In genomic region chr7:35035511-35035921, GRCh38 we compare ENCODE assay signal across 1 cellular context.
TF ChIP-seq lines count a peak whose summit lies in the region.

No MANE protein-coding gene starts in this region.

TF ChIP-seq in IMR-90, 13 proteins besides CTCF, POLR2A, EP300 and RAD21 (continued from another document):
- TF ChIP-seq ELK1 (IDR thresholded peaks at IDR 0.05; ENCODE audit: borderline replicate concordance, low read depth, low read length) (no peak), NFE2L2 (IDR thresholded peaks at IDR 0.05; ENCODE audit: low read depth, low read length) (no peak), SMC3 (IDR thresholded peaks at IDR 0.05; ENCODE audit: low read depth, low read length) (no peak), RCOR1 (IDR thresholded peaks at IDR 0.05; ENCODE audit: insufficient replicate concordance, low read length) (no peak), FOS (IDR thresholded peaks at IDR 0.05; ENCODE audit: low read depth, low read length) (no peak), USF2 (IDR thresholded peaks at IDR 0.05; ENCODE audit: low read depth, low read length) (no peak), BHLHE40 (IDR thresholded peaks at IDR 0.05; ENCODE audit: low read depth, low read length) (no peak), CHD1 (IDR thresholded peaks at IDR 0.05; ENCODE audit: low read depth, low read length) (no peak), MAFK (IDR thresholded peaks at IDR 0.05; ENCODE audit: low read depth, low read length) (no peak), MAZ (IDR thresholded peaks at IDR 0.05; ENCODE audit: borderline replicate concordance, low read depth, low read length) (no peak), CEBPB (IDR thresholded peaks at IDR 0.05; ENCODE audit: low read depth, low read length) (no peak)
